Comparison of ENCODE assay signal across 2 cellular contexts in the genomic region with DNA sequence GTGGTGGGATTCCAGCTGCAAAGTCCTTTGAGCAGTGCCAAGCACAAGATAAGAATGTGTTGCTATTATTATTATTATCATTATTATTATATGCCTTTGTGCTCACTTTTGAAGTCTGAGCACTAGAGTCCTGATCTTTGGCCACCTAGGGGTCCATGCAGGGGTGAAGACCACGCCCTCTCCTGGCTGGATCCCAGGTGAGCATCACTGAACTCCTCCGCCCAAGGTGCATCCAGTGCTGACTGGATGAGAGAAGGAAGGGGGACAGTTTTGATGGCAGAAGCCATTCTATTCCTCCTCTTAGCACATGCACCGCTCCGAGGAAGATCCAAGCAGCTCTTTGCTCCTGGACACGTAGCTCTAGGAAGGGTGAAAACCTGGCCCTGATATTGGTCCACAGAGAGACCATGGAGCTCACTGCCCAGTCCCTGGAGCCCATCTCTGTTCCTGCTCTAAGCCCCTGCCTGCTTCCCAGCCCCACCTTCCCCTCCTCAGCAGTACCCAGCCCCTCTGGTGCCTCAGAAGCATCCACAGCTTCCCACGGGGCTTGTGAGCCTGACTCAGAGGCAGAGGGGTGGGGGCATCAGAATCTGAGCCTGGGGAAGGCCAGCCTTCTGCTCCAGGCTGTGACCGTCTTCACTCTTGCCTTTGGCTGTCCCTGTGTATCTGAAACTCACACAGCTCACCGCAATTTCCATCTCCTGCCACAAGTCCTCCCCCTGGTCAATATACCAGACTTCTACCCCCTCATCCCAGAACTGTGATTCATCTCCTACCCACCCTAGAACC.
TF ChIP-seq lines count a peak whose summit lies in the region.

No MANE protein-coding gene starts in this region.

TF ChIP-seq in A549, 52 proteins besides CTCF, POLR2A, EP300 and RAD21:
- TF ChIP-seq MYC (IDR thresholded peaks at IDR 0.05; ENCODE audit: borderline replicate concordance, low read length) (no peak), E2F6 (IDR thresholded peaks at IDR 0.05; ENCODE audit: borderline replicate concordance, low read depth) (no peak), NPAS2 (CRISPR knock-in tag; IDR thresholded peaks at IDR 0.05; ENCODE audit: borderline replicate concordance) (no peak)
- TF ChIP-seq, protein P1, sequence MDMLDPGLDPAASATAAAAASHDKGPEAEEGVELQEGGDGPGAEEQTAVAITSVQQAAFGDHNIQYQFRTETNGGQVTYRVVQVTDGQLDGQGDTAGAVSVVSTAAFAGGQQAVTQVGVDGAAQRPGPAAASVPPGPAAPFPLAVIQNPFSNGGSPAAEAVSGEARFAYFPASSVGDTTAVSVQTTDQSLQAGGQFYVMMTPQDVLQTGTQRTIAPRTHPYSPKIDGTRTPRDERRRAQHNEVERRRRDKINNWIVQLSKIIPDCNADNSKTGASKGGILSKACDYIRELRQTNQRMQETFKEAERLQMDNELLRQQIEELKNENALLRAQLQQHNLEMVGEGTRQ (IDR thresholded peaks at IDR 0.05), result no peak
TF ChIP-seq in A549: peak in this region for 0.

TF ChIP-seq in IMR-90, 13 proteins besides CTCF, POLR2A, EP300 and RAD21:
- TF ChIP-seq SMC3 (IDR thresholded peaks at IDR 0.05; ENCODE audit: low read depth, low read length) (no peak), MAZ (IDR thresholded peaks at IDR 0.05; ENCODE audit: borderline replicate concordance, low read depth, low read length) (peak; percentile 75; the same call in 1 of the 2 replicates)
